8 cellular contexts compared by ENCODE assay signal in the genomic region with DNA sequence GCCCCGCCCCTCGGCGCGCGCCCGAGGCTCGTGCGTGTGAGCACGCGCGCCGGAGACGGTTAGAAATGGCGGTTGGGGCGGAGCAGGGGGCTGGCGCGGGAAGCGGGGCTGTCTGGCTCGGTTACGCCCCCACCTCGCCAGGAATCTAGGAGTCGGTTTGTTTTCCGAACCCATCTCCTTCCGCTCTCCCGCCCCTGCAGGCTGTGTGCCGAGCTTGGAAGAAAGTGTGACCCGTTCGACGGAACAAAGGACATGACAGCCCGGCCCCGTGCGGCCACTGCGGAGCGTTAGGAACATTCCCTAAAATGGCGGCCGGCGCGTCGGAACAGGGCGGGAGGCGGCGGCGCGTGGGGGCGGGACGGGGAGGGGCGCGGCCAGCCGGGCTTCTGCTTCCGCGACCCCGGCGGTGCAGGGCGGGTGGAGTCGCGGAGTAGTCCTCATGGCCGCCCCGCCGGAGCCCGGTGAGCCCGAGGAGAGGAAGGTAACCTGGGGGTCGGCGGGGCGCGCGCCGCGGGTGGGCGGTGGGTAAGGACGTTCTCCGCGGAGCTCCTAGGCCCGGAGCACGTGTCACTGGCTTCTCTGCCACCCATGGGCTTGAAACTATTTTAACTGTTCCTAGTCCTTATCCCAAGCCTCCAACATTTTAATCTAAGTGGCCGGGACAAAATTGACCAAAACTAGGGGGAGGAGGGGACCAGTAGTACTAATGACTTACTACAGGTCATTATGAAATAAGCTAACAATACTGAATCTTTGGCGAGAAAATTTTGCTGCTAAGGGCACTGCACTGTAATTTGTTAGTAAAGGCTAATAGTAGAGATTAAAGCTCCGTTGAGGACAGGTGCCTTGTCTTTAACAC. TPM values are rescaled to one million over a fixed set of nuclear protein-coding genes. Genes with fewer than 3 reads are reported as not detected.
DNase-seq lines count a peak whose midpoint lies in the region; ATAC-seq and TF ChIP-seq lines count a peak whose summit lies in the region.

A gene with protein sequence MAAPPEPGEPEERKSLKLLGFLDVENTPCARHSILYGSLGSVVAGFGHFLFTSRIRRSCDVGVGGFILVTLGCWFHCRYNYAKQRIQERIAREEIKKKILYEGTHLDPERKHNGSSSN (plus strand): TSS at position 383 of the 859 bp plus-strand sequence. CDS start 57 bp downstream, at position 440.

- no peaks in the 10 kb centered on the region for H3K9me3 Mint-ChIP-seq in activated T-cell treated with anti-CD3 and anti-CD28 coated beads, Interleukin-2, amount 50 U/mL, for 24 hours

- peaks cover 14% of the 10 kb centered on the region; the same call in 1 of the 2 replicates for H4K20me1 ChIP-seq in OCI-LY3 (ENCODE audit: insufficient read depth, low read length)

- H3K27me3 ChIP-seq in OCI-LY3 (ENCODE audit: low read depth, low read length) (no peaks in the 10 kb centered on the region), esophagus (ENCODE audit: control insufficient read depth in 1 of 2, insufficient read depth in 2 of 2, low read length in 2 of 2) (no peaks in the 10 kb centered on the region), muscle layer of duodenum (ENCODE audit: low read depth, low read length) (no peaks in the 10 kb centered on the region)

- peak; percentile 42 for ATAC-seq in GM21367 (IDR thresholded peaks at IDR 0.05; ENCODE audit: unreplicated experiment)

- peak within 1 kb of the TSS; percentile 94 for H3K9ac ChIP-seq in OCI-LY3 (ENCODE audit: low read length)

- H3K36me3 Mint-ChIP-seq in activated T-cell treated with anti-CD3 and anti-CD28 coated beads, Interleukin-2, amount 50 U/mL, for 24 hours (ENCODE audit: low read depth), result peaks cover 59% of the 10 kb centered on the region

- H3K4me2 ChIP-seq in OCI-LY3 (ENCODE audit: low read length), result peak within 1 kb of the TSS; percentile 88

- peak within 1 kb of the TSS; percentile 92 for H3K4me3 Mint-ChIP-seq in activated T-cell treated with anti-CD3 and anti-CD28 coated beads, Interleukin-2, amount 50 U/mL, for 24 hours

- peaks cover 39% of the 10 kb centered on the region for H3K4me1 ChIP-seq in OCI-LY3 (ENCODE audit: low read length)
- no peaks in the 10 kb centered on the region for H3K4me1 ChIP-seq in esophagus (ENCODE audit: control insufficient read depth in 2 of 2, insufficient read depth in 2 of 2, low read length in 1 of 2)
- H3K4me1 ChIP-seq in muscle layer of duodenum (ENCODE audit: control insufficient read depth in 1 of 2, insufficient read depth in 2 of 2, low read length in 2 of 2), result peaks cover 0 to 20% of the 10 kb centered on the region in 2 donors

- H3K27me3 Mint-ChIP-seq in activated T-cell treated with anti-CD3 and anti-CD28 coated beads, Interleukin-2, amount 50 U/mL, for 24 hours, result no peaks in the 10 kb centered on the region

- DNase-seq in D341Med (ENCODE audit: low spot score) (peak; percentile 97), HT1080 (ENCODE audit: low read depth) (peak; percentile 90)
- peak; percentile 96 for DNase-seq in activated T-cell treated with anti-CD3 and anti-CD28 coated beads, Interleukin-2, amount 50 U/mL, for 24 hours
- DNase-seq in stimulated activated CD8-positive, alpha-beta memory T cell treated with anti-CD3 and anti-CD28 coated beads, Interleukin-7, amount 100 ng/mL, for 4 hours (ENCODE audit: low read depth in 2 of 2), result peak; percentile 75 to 89

- peaks cover 28% of the 10 kb centered on the region for H3K36me3 ChIP-seq in OCI-LY3 (replicated peaks; ENCODE audit: low read depth, low read length)
- no peaks in the 10 kb centered on the region for H3K36me3 ChIP-seq in esophagus (ENCODE audit: control insufficient read depth in 2 of 2, insufficient read depth in 2 of 2, low read length in 1 of 2)
- peaks cover 0 to 17% of the 10 kb centered on the region in 2 donors for H3K36me3 ChIP-seq in muscle layer of duodenum (ENCODE audit: control insufficient read depth in 1 of 2, insufficient read depth in 2 of 2, low read length in 2 of 2)

- peaks cover 48% of the 10 kb centered on the region for H3K79me2 ChIP-seq in OCI-LY3 (ENCODE audit: low read length)

- peak within 1 kb of the TSS; percentile 87 for H3K4me3 ChIP-seq in OCI-LY3 (ENCODE audit: low read length)
- H3K4me3 ChIP-seq in esophagus (ENCODE audit: low read depth in 1 of 2, low read length in 2 of 2), result peak within 1 kb of the TSS; percentile 80 to 83
- peak within 1 kb of the TSS; percentile 80 to 86 for H3K4me3 ChIP-seq in muscle layer of duodenum (ENCODE audit: low read depth in 1 of 2, low read length in 2 of 2)

- peaks cover 54% of the 10 kb centered on the region for H3K4me1 Mint-ChIP-seq in activated T-cell treated with anti-CD3 and anti-CD28 coated beads, Interleukin-2, amount 50 U/mL, for 24 hours (ENCODE audit: low read depth)

- H2AFZ ChIP-seq in OCI-LY3 (ENCODE audit: low read depth, low read length), result peak within 1 kb of the TSS; percentile 91; the same call in 1 of the 2 replicates

- WGBS in esophagus, 2 donors, result 0 to 1% methylated on average over 77 of the region's 77 CpGs

- H3K27ac ChIP-seq in OCI-LY3 (ENCODE audit: low read length) (peak within 1 kb of the TSS; percentile 91), esophagus (ENCODE audit: low read depth in 2 of 2, low read length in 1 of 2) (peak within 1 kb of the TSS; percentile 99), muscle layer of duodenum (ENCODE audit: low read length) (peak within 1 kb of the TSS; percentile 97)

- TF ChIP-seq CTCF in OCI-LY3 (IDR thresholded peaks at IDR 0.05; ENCODE audit: low read depth, low read length), result no peak

- H3K9me3 ChIP-seq in OCI-LY3 (ENCODE audit: insufficient read depth, low read length) (no peaks in the 10 kb centered on the region), esophagus (ENCODE audit: control insufficient read depth in 2 of 2, insufficient read depth in 1 of 2, low read depth in 1 of 2, low read length in 1 of 2) (no peaks in the 10 kb centered on the region), muscle layer of duodenum (ENCODE audit: control insufficient read depth in 1 of 2, low read length in 2 of 2) (no peaks in the 10 kb centered on the region)

- peak within 1 kb of the TSS; percentile 100 for H3K27ac Mint-ChIP-seq in activated T-cell treated with anti-CD3 and anti-CD28 coated beads, Interleukin-2, amount 50 U/mL, for 24 hours

RNA-seq across cellular contexts. Expression of the gene that starts here (rescaled TPM):
- 50.0 and 50.3 TPM in 2 replicates for total RNA-seq in HT1080 (2014; rRNA removed; shearing (Covaris generic))
- polyA plus RNA-seq in HT1080 (2015; cell fraction: cytosol; rRNA removed), result 68.8 and 71.9 TPM in 2 replicates
- polyA plus RNA-seq in HT1080 (2015; cell fraction: nucleus; rRNA removed), result 37.5 and 42.3 TPM in 2 replicates
- 10 to 100 TPM; 35.8 to 59.8 TPM for polyA plus RNA-seq in esophagus

Comparison
In these comparisons a context has a peak if more than half of its experiments do, and no peak if none do; other contexts are left out.
1. Peak in every context shown above with its lines: DNase-seq, ATAC-seq, H3K4me3 ChIP-seq and H3K27ac ChIP-seq.